In the genomic region with DNA sequence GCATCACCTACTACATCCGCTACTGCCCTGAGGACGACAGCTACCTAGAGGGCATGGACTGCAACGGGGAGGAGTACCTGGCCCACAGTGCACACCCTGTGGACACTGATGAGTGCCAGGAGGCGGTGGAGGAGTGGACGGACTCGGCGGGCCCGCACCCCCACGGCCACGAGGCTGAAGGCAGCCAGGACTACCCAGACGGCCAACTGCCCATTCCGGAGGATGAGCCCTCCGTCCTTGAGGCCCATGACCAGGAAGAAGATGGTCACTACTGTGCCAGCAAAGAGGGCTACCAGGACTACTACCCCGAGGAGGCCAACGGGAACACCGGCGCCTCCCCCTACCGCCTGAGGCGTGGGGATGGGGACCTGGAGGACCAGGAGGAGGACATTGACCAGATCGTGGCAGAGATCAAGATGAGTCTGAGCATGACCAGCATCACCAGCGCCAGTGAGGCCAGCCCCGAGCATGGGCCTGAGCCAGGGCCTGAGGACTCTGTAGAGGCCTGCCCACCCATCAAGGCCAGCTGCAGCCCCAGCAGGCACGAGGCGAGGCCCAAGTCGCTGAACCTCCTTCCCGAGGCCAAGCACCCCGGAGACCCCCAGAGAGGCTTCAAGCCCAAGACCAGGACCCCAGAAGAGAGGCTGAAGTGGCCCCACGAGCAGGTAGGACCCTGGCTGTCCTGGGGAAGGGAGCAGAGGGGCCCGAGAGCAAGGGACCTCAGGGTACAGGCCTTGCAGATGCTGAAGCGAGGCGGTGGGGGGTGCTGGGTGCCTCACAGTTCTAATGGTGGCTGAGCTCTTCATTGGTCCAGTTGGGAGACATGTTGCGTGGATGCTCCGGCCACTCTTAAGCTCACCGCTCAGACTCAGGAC, we compare ENCODE assay signal across 14 cellular contexts.
DNase-seq lines count a peak whose midpoint lies in the region; ATAC-seq lines count a peak whose summit lies in the region.
"Had no signal": no experiment of that assay in that cellular context is flagged by ENCODE, and none has a peak within 500 bp of the region (broad histone marks: within the 10 kb centered on the region; RNA-seq: fewer than 3 reads in every experiment).

No MANE protein-coding gene starts in this region.

- H3K4me3 Mint-ChIP-seq in stimulated activated naive CD8-positive, alpha-beta T cell treated with anti-CD3 and anti-CD28 coated beads, Interleukin-15, amount 100 ng/mL, for 72 hours: no peak overlapping the region
- H3K4me3 Mint-ChIP-seq: B cell; CD8-positive, alpha-beta T cell; H9 had no signal

- H3K27ac Mint-ChIP-seq in stimulated activated naive CD8-positive, alpha-beta T cell treated with anti-CD3 and anti-CD28 coated beads, Interleukin-15, amount 100 ng/mL, for 72 hours: no peak overlapping the region
- H3K27ac Mint-ChIP-seq: B cell; CD8-positive, alpha-beta T cell had no signal

- no peak for DNase-seq in stimulated activated naive CD8-positive, alpha-beta T cell treated with anti-CD3 and anti-CD28 coated beads, Interleukin-15, amount 100 ng/mL, for 72 hours
- no peak for DNase-seq in stimulated activated naive CD8-positive, alpha-beta T cell treated with anti-CD3 and anti-CD28 coated beads, Interleukin-15, Interleukin-2, amounts not matched to agents 100 U/mL and 50 U/mL, for 24 hours
- DNase-seq in sciatic nerve (ENCODE audit: low spot score) (no peak), NCI-H510A (lab: John Stamatoyannopoulos, UW) (no peak), OCI-M2 (lab: John Stamatoyannopoulos, UW; ENCODE audit: unreplicated experiment) (no peak)
- DNase-seq: Calu3; CD8-positive, alpha-beta T cell; DMS79 treated with DMSO at 0.1 percent for 48 hours; GF-D8; GOT3; H9 had no signal

- peak; percentile 25 for ATAC-seq in stimulated activated naive CD8-positive, alpha-beta T cell treated with anti-CD3 and anti-CD28 coated beads, Interleukin-15, amount 100 ng/mL, for 72 hours
- ATAC-seq in stimulated activated naive CD8-positive, alpha-beta T cell treated with anti-CD3 and anti-CD28 coated beads, Interleukin-15, Interleukin-2, amounts not matched to agents 100 U/mL and 50 U/mL, for 24 hours: no peak
- ATAC-seq in esophagus mucosa: peak; percentile 17
- ATAC-seq in sciatic nerve: peak; percentile 24
- no peak for ATAC-seq in HG02852 (IDR thresholded peaks at IDR 0.05; ENCODE audit: unreplicated experiment)
- ATAC-seq: CD8-positive, alpha-beta T cell had no signal

- peaks cover 86% of the 10 kb centered on the region for H3K4me1 Mint-ChIP-seq in stimulated activated naive CD8-positive, alpha-beta T cell treated with anti-CD3 and anti-CD28 coated beads, Interleukin-15, amount 100 ng/mL, for 72 hours
- H3K4me1 Mint-ChIP-seq: B cell had no signal

- intact Hi-C loops in sciatic nerve (cut with DNase I): no loop called here

- peaks cover 0 to 16% of the 10 kb centered on the region in 2 donors for H3K9me3 Mint-ChIP-seq in stimulated activated naive CD8-positive, alpha-beta T cell treated with anti-CD3 and anti-CD28 coated beads, Interleukin-15, amount 100 ng/mL, for 72 hours
- H3K9me3 Mint-ChIP-seq: CD8-positive, alpha-beta T cell had no signal

- no peaks in the 10 kb centered on the region for H3K27me3 Mint-ChIP-seq in stimulated activated naive CD8-positive, alpha-beta T cell treated with anti-CD3 and anti-CD28 coated beads, Interleukin-15, amount 100 ng/mL, for 72 hours
- H3K27me3 Mint-ChIP-seq: B cell had no signal

Comparison
In these comparisons a context has a peak if more than half of its experiments do, and no peak if none do; other contexts are left out.
1. ATAC-seq: peak in stimulated activated naive CD8-positive, alpha-beta T cell treated with anti-CD3 and anti-CD28 coated beads, Interleukin-15, amount 100 ng/mL, for 72 hours (single experiment), esophagus mucosa (single experiment) and sciatic nerve (single experiment); none in stimulated activated naive CD8-positive, alpha-beta T cell treated with anti-CD3 and anti-CD28 coated beads, Interleukin-15, Interleukin-2, amounts not matched to agents 100 U/mL and 50 U/mL, for 24 hours (single experiment) and HG02852 (single experiment).